In the genomic region with DNA sequence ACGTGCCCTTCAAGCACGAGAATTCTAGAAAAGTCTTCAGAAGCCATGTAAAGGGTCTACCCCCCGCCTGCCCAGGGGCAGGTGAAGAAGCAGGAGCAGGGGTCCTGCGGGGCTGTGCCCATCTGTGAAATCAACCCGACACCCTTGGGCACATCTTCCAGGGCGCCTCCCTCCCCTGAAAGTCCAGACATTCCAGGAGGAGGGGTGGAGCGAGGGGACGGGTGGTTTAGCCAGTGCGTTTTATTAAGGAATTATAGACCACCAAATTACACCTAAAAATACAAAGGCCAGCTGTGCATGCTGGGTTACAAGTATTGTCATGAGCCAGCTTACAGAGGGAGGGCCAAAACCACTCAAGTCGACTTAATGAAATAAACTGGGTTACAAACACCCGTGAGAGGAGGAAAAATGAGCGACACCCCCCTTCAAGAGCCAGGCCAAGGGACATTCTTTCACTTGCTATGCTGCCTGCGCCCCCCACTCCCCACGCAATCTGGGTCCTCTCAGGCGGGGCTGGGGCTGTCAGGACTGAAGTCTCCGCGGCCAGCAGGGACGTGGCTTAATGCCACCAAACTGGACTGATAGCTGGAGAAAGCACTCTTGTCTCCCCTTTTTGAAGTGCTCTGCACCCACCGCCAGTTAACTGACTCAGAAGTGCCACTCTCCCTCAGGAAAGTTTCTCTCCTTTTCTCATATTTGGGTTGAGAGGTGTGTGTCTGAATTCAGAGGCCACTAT, we compare ENCODE assay signal across 16 cellular contexts.
DNase-seq lines count a peak whose midpoint lies in the region; ATAC-seq, FAIRE-seq and TF ChIP-seq lines count a peak whose summit lies in the region.
"Had no signal": no experiment of that assay in that cellular context is flagged by ENCODE, and none has a peak within 500 bp of the region (broad histone marks: within the 10 kb centered on the region; RNA-seq: fewer than 3 reads in every experiment).

No MANE protein-coding gene starts in this region.

- H3K9me3 ChIP-seq in left ventricle myocardium inferior (replicated peaks) (no peaks in the 10 kb centered on the region), H1 (ENCODE audit: insufficient read depth in 2 of 2, low read depth in 1 of 2, low read length in 1 of 2) (no peaks in the 10 kb centered on the region)

- H3K79me2 ChIP-seq in H1 (ENCODE audit: control insufficient read depth in 1 of 2, insufficient read depth in 2 of 2, low read length in 2 of 2): no peaks in the 10 kb centered on the region

- H4K20me1 ChIP-seq in H1 (replicated peaks in 1 of 2; ENCODE audit: control insufficient read depth in 1 of 2, insufficient read depth in 2 of 2, low read length in 2 of 2): no peaks in the 10 kb centered on the region
- H4K20me1 ChIP-seq: BLaER1 treated with 17β-estradiol and CSF1 and Interleukin-3, amounts not matched to agents 10 nM and 100 nM had no signal

- no peak overlapping the region for H3K14ac ChIP-seq in H1 (ENCODE audit: insufficient read length)

- H3K9ac ChIP-seq in H1 (replicated peaks in 1 of 4; ENCODE audit: extremely low read depth in 1 of 4, low read depth in 3 of 4, low read length in 3 of 4): no peak overlapping the region
- H3K9ac ChIP-seq: BLaER1 treated with 17β-estradiol and CSF1 and Interleukin-3, amounts not matched to agents 10 nM and 100 nM had no signal

- no peak overlapping the region for H4K91ac ChIP-seq in H1 (replicated peaks; ENCODE audit: insufficient read length, low read length)

- H3K27ac ChIP-seq in left ventricle myocardium inferior (replicated peaks) (no peak overlapping the region), H1 (ENCODE audit: low read depth, low read length) (no peak overlapping the region)
- H3K27ac ChIP-seq: BLaER1 treated with 17β-estradiol and CSF1 and Interleukin-3, amounts not matched to agents 10 nM and 100 nM had no signal

- peaks cover 38% of the 10 kb centered on the region for H3K4me1 ChIP-seq in left ventricle myocardium inferior
- H3K4me1 ChIP-seq in H1 (replicated peaks in 1 of 4; ENCODE audit: control insufficient read depth in 3 of 4, insufficient read depth in 4 of 4, low read length in 3 of 4): peaks cover 0 to 18% (median 9%) of the 10 kb centered on the region in 4 experiments; a peak in 5 of 7 replicates

- CTCF ChIA-PET in H1 (lab: Charles Lee; ENCODE audit: partially characterized antibody): interaction anchor here (0.9 to 1.6 kb wide), 5 partner anchors 9 to 332 kb away, joined by 3 to 4 read pairs (median 3); no protein-coding TSS in a partner anchor

- H2BK12ac ChIP-seq in H1 (ENCODE audit: low read depth, low read length): peak overlapping the region; percentile 95

- no peaks in the 10 kb centered on the region for H3K27me3 Mint-ChIP-seq in osteocyte (ENCODE audit: unreplicated experiment)

- no peak overlapping the region for H2AFZ ChIP-seq in H1 (ENCODE audit: low read length)

- peak overlapping the region; percentile 55; the same call in 1 of the 2 replicates for H2BK20ac ChIP-seq in H1 (ENCODE audit: low read length)

- TF ChIP-seq CTCF in left ventricle myocardium inferior (IDR thresholded peaks at IDR 0.05; ENCODE audit: borderline replicate concordance): no peak
- TF ChIP-seq CTCF in H1 (IDR thresholded peaks at IDR 0.05; ENCODE audit: control extremely low read depth in 1 of 3, insufficient read depth in 1 of 3, low read depth in 1 of 3, low read length in 3 of 3): no peak
- no peak for TF ChIP-seq CTCF in osteocyte (IDR thresholded peaks at IDR 0.05)

- H3K4me1 Mint-ChIP-seq in osteocyte (ENCODE audit: unreplicated experiment): peaks cover 80% of the 10 kb centered on the region
- H3K4me1 Mint-ChIP-seq: CD8-positive, alpha-beta memory T cell had no signal

- POLR2A ChIA-PET in H1 (lab: Charles Lee; ENCODE audit: partially characterized antibody): no interaction called here

- no peak overlapping the region for H3K18ac ChIP-seq in H1 (ENCODE audit: extremely low read depth, low read length)

- H3K36me3 Mint-ChIP-seq in osteocyte (ENCODE audit: unreplicated experiment): peaks cover 40% of the 10 kb centered on the region
- H3K36me3 Mint-ChIP-seq: CD8-positive, alpha-beta memory T cell had no signal

- TF ChIP-seq RAD21 in H1 (IDR thresholded peaks at IDR 0.05 in 1 of 2, conservative IDR thresholded peaks at IDR 0.05 in 1 of 2; ENCODE audit: low read depth in 2 of 2, low read length in 2 of 2): no peak

- ATAC-seq in Right ventricle myocardium superior (ENCODE audit: poor library complexity): no peak

- H3K23me2 ChIP-seq in H1 (ENCODE audit: low read depth, low read length): peaks cover 3% of the 10 kb centered on the region; the same call in 1 of the 2 replicates

- intact Hi-C loops in left ventricle myocardium inferior (cut with micrococcal nuclease) (no loop called here), Right ventricle myocardium superior (cut with DNase I) (no loop called here)

- no peak for FAIRE-seq in H1 (lab: Jason Lieb, UNC)
- FAIRE-seq: A204.1, D721Med had no signal

- no peak for TF ChIP-seq POLR2A in H1 (IDR thresholded peaks at IDR 0.05; ENCODE audit: control extremely low read depth in 1 of 2, low read depth in 2 of 2, low read length in 2 of 2)

- no peaks in the 10 kb centered on the region for H3K79me1 ChIP-seq in H1 (ENCODE audit: low read depth, low read length)

- H4K5ac ChIP-seq in H1 (ENCODE audit: insufficient read length, low read depth, low read length): no peak overlapping the region

- no peak overlapping the region for H3K56ac ChIP-seq in H1 (replicated peaks; ENCODE audit: insufficient read length, low read depth, low read length)

- H2BK15ac ChIP-seq in H1 (ENCODE audit: low read length): no peak overlapping the region

- no peak for TF ChIP-seq EP300 in H1 (IDR thresholded peaks at IDR 0.05; ENCODE audit: borderline replicate concordance in 1 of 2, low read depth in 2 of 2, low read length in 2 of 2)

- peak overlapping the region; percentile 41; the same call in 1 of the 2 replicates for H2AK5ac ChIP-seq in H1 (ENCODE audit: low read depth, low read length)

- H3K4me3 Mint-ChIP-seq in osteocyte (ENCODE audit: unreplicated experiment): peak overlapping the region; percentile 33
- H3K4me3 Mint-ChIP-seq: CD8-positive, alpha-beta memory T cell had no signal

- DNase-seq in left ventricle myocardium inferior (no peak), Right ventricle myocardium superior (no peak), H1 (ENCODE audit: low read depth in 1 of 2, low spot score in 2 of 2) (no peak), osteocyte (ENCODE audit: extremely low spot score, unreplicated experiment) (no peak), NCI-H187 (lab: John Stamatoyannopoulos, UW) (no peak), Ammon's horn (ENCODE audit: low spot score) (no peak)
- no peak for DNase-seq in activated CD4-positive, alpha-beta T cell treated with anti-CD3 and anti-CD28 coated beads, Interleukin-2, amount 50 U/mL, for 48 hours
- DNase-seq: CD8-positive, alpha-beta memory T cell; DMS79; KG1; NCI-H1417 treated with DMSO at 0.1 percent for 48 hours; NCI-H2081; NCI-H82 had no signal

- no peak overlapping the region for H3K4me2 ChIP-seq in H1 (ENCODE audit: insufficient read depth in 1 of 2, low read depth in 2 of 2, low read length in 2 of 2)
- H3K4me2 ChIP-seq: BLaER1 treated with 17β-estradiol and CSF1 and Interleukin-3, amounts not matched to agents 10 nM and 100 nM had no signal

- H2BK5ac ChIP-seq in H1 (ENCODE audit: low read depth, low read length): 0 out of 2 replicates have a peak overlapping the region, but pooled peaks have one; percentile 54

- no peak overlapping the region for H3K4ac ChIP-seq in H1 (replicated peaks; ENCODE audit: insufficient read length, low read depth, low read length)

- no peaks in the 10 kb centered on the region for H3K9me3 Mint-ChIP-seq in osteocyte (ENCODE audit: unreplicated experiment)

- no peak overlapping the region for H3K23ac ChIP-seq in H1 (ENCODE audit: insufficient read length)

- no peak overlapping the region for H2BK120ac ChIP-seq in H1 (replicated peaks; ENCODE audit: low read depth, low read length)

- no peaks in the 10 kb centered on the region for H3K27me3 ChIP-seq in left ventricle myocardium inferior (ENCODE audit: low read depth)
- no peaks in the 10 kb centered on the region for H3K27me3 ChIP-seq in H1 (replicated peaks in 1 of 4; ENCODE audit: control insufficient read depth in 3 of 4, extremely low read depth in 1 of 4, insufficient read depth in 3 of 4, low read length in 3 of 4)
- H3K27me3 ChIP-seq: BLaER1 treated with 17β-estradiol and CSF1 and Interleukin-3, amounts not matched to agents 10 nM and 100 nM had no signal

- peak overlapping the region; percentile 74 for H3K27ac Mint-ChIP-seq in osteocyte (ENCODE audit: unreplicated experiment)
- H3K27ac Mint-ChIP-seq: CD8-positive, alpha-beta memory T cell had no signal

- H4K8ac ChIP-seq in H1 (ENCODE audit: extremely low read depth, insufficient read depth, low read length): 0 out of 2 replicates have a peak overlapping the region, but pooled peaks have one; percentile 18

- no peaks in the 10 kb centered on the region for H3K36me3 ChIP-seq in left ventricle myocardium inferior
- H3K36me3 ChIP-seq in H1 (ENCODE audit: control insufficient read depth in 2 of 4, insufficient read depth in 4 of 4, low read length in 3 of 4): no peaks in the 10 kb centered on the region
- H3K36me3 ChIP-seq: BLaER1 treated with 17β-estradiol and CSF1 and Interleukin-3, amounts not matched to agents 10 nM and 100 nM had no signal

- peak overlapping the region; percentile 14 for H3K4me3 ChIP-seq in left ventricle myocardium inferior
- no peak overlapping the region for H3K4me3 ChIP-seq in H1 (ENCODE audit: extremely low read depth in 1 of 4, insufficient read depth in 2 of 4, low read depth in 3 of 4, low read length in 4 of 4)
- H3K4me3 ChIP-seq: BLaER1 treated with 17β-estradiol and CSF1 and Interleukin-3, amounts not matched to agents 10 nM and 100 nM had no signal

- WGBS in H1 (ENCODE audit: extremely low coverage in 1 of 2, insufficient coverage in 1 of 2, insufficient read length in 1 of 2, insufficient replicate concordance in 2 of 2, low coverage in 1 of 2, low lambda C conversion rate in 2 of 2, missing lambda C conversion rate in 1 of 2), 2 experiments: 81% methylated on average over 19 of the region's 19 CpGs; no CpG with 5 or more reads in 1 of the 2 experiments

TF ChIP-seq in H1, 55 proteins besides CTCF, POLR2A, EP300 and RAD21:
- TF ChIP-seq TEAD4 (IDR thresholded peaks at IDR 0.05; ENCODE audit: low read depth, low read length) (peak; percentile 78), ASH2L (IDR thresholded peaks at IDR 0.05; ENCODE audit: low read length) (no peak)
